8 cellular contexts compared by ENCODE assay signal in the genomic region with DNA sequence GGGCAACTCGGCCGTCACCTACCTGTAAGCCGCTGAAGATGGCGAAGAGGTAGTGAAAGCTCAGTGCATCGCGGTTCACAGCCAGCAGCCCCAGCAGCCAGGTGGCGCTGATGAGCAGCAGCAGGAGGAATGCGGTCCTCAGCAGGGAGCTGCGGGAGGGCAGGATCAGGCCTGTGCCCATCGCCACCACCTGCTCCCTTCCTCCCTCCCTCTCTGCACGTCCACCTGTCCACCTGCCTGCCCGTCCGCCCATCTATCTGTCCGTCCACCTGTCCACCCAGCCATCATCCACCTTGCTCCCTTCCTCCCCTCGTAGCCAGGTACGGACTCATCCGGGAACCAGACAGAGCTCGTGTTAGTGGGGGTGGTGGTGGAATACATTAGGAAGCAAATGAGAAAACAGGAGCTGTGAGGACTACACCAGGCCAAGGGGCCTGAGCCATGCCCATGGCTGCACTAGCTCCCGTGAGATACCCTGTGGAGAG. TPM values are rescaled to one million over a fixed set of nuclear protein-coding genes. Genes with fewer than 3 reads are reported as not detected.
DNase-seq lines count a peak whose midpoint lies in the region; ATAC-seq, FAIRE-seq and TF ChIP-seq lines count a peak whose summit lies in the region.

No MANE protein-coding gene starts in this region.

- TF ChIP-seq CTCF in AG04449 (IDR thresholded peaks at IDR 0.05; ENCODE audit: insufficient read depth, low read length, missing control alignments) (peak; percentile 97), nephron (IDR thresholded peaks at IDR 0.05; ENCODE audit: unreplicated experiment in 3 of 3) (peak; percentile 61 to 74 (median 74)), thyroid gland (IDR thresholded peaks at IDR 0.05) (peak; percentile 65 to 81 (median 68))

- no peak for FAIRE-seq in GM19239 (lab: Jason Lieb, UNC)

- no peak overlapping the region for H3K27ac ChIP-seq in thyroid gland

- H3K4me1 ChIP-seq in thyroid gland = peaks cover 8 to 11% of the 10 kb centered on the region in 2 donors

- CTCF ChIA-PET in AG04449 (lab: Yijun Ruan, JAX) = interaction anchor here (0.5 to 8.6 kb wide), 53 partner anchors 9 to 394 kb away, joined by 3 to 284 read pairs (median 4); partner anchors contain the start of genes CELSR1, TBC1D22A and TRMU

- peaks cover 1% of the 10 kb centered on the region for H3K4me1 Mint-ChIP-seq in nephron

- H3K27me3 ChIP-seq in thyroid gland = no peaks in the 10 kb centered on the region

- WGBS in thyroid gland, 2 donors = 68 to 77% methylated on average over 11 to 19 of the region's 19 CpGs

- no peak overlapping the region for H3K27ac Mint-ChIP-seq in nephron

- no peaks in the 10 kb centered on the region for H3K9me3 Mint-ChIP-seq in nephron

- no peaks in the 10 kb centered on the region for H3K36me3 Mint-ChIP-seq in nephron (ENCODE audit: low read depth)

- DNase-seq in AG04449 (ENCODE audit: low read depth, low spot score) (no peak), GM19239 (ENCODE audit: insufficient read length, low spot score) (peak; percentile 93), NOMO-1 treated with DMSO at 0.1 percent for 48 hours (lab: John Stamatoyannopoulos, UW; ENCODE audit: unreplicated experiment) (peak; percentile 41), epidermal melanocyte (ENCODE audit: insufficient read length, low spot score) (peak; percentile 88), thyroid gland (peak; percentile 59 to 63)
- peak; percentile 12 for DNase-seq in activated CD8-positive, alpha-beta memory T cell treated with anti-CD3 and anti-CD28 coated beads, Interleukin-2, amount 50 U/mL, for 1 hour (ENCODE audit: extremely low read depth)

- no peak overlapping the region for H3K4me3 ChIP-seq in AG04449 (ENCODE audit: low read depth, low read length)
- H3K4me3 ChIP-seq in thyroid gland (replicated peaks in 1 of 3) = no peak overlapping the region

- TF ChIP-seq POLR2A in thyroid gland (IDR thresholded peaks at IDR 0.05) = no peak

- peaks cover 0 to 24% of the 10 kb centered on the region in 2 donors for H3K36me3 ChIP-seq in thyroid gland

- H3K9me3 ChIP-seq in thyroid gland = no peaks in the 10 kb centered on the region

- H3K4me3 Mint-ChIP-seq in nephron = no peak overlapping the region

- ATAC-seq in HG03432 (IDR thresholded peaks at IDR 0.05; ENCODE audit: unreplicated experiment) = no peak

- POLR2A ChIA-PET in AG04449 (lab: Yijun Ruan, JAX) = no interaction called here

- peaks cover 4% of the 10 kb centered on the region for H3K27me3 Mint-ChIP-seq in nephron (ENCODE audit: low read depth)

- intact Hi-C loops in thyroid gland (cut with DNase I) = loop anchor here (5.0 kb wide), 1 partner anchor 175 kb away; no protein-coding TSS in a partner anchor

RNA-seq across cellular contexts. Expression of gene TRMU, which starts 32.2 kb away (rescaled TPM):
- total RNA-seq in thyroid gland = 100 to 1,000 TPM in 1 of 4 donors, 10 to 100 TPM in 3; 30.7 to 113 (median 49.0) TPM
